ENCODE assay signal across 11 cellular contexts in genomic region chr18:78979058-78979680, GRCh38.
DNase-seq lines count a peak whose midpoint lies in the region; ATAC-seq and TF ChIP-seq lines count a peak whose summit lies in the region.
"Had no signal": no experiment of that assay in that cellular context is flagged by ENCODE, and none has a peak within 500 bp of the region (broad histone marks: within the 10 kb centered on the region; RNA-seq: fewer than 3 reads in every experiment).

No MANE protein-coding gene starts in this region.

- WGBS in iPS DF 6.9 (ENCODE audit: insufficient coverage, insufficient read length), result no CpG with 5 or more reads among the region's 89 CpGs

- H3K36me3 ChIP-seq in HAP-1 (replicated peaks) (no peaks in the 10 kb centered on the region; the same call in 1 of the 2 replicates), WERI-Rb-1 (peaks cover 15% of the 10 kb centered on the region), iPS DF 6.9 (ENCODE audit: control insufficient read depth, insufficient read depth, low read length) (no peaks in the 10 kb centered on the region)
- H3K36me3 ChIP-seq: MG63 had no signal

- DNase-seq in HAP-1 (ENCODE audit: low spot score in 2 of 2) (peak; percentile 45 to 79), WERI-Rb-1 (peak; percentile 87), iPS DF 6.9 (ENCODE audit: low read depth, low spot score) (no peak), putamen (ENCODE audit: low spot score) (peak; percentile 39), AML-193 (lab: John Stamatoyannopoulos, UW) (no peak)
- DNase-seq: activated naive CD8-positive, alpha-beta T cell treated with anti-CD3 and anti-CD28 coated beads for 36 hours; effector memory CD8-positive, alpha-beta T cell; MG63; SHP77 treated with DMSO at 0.1 percent for 48 hours had no signal

- H3K4me1 ChIP-seq in HAP-1 (peaks cover 10% of the 10 kb centered on the region), iPS DF 6.9 (ENCODE audit: control insufficient read depth, insufficient read depth, low read length) (peaks cover 6% of the 10 kb centered on the region)

- H3K27ac ChIP-seq in WERI-Rb-1, result peak overlapping the region; percentile 81
- no peak overlapping the region for H3K27ac ChIP-seq in iPS DF 6.9 (ENCODE audit: low read length)

- in situ Hi-C loops in HAP-1 (cut with MboI; ENCODE audit: low sequenced_read_pairs), result no loop called here

- H3K27me3 ChIP-seq in HAP-1 (ENCODE audit: low read depth), result no peaks in the 10 kb centered on the region
- H3K27me3 ChIP-seq in WERI-Rb-1 (ENCODE audit: insufficient read depth, low read depth, severe bottlenecking), result no peaks in the 10 kb centered on the region
- peaks cover 36% of the 10 kb centered on the region for H3K27me3 ChIP-seq in iPS DF 6.9 (ENCODE audit: control insufficient read depth, insufficient read depth, low read length)

- H3K9me3 ChIP-seq in HAP-1 (no peaks in the 10 kb centered on the region; the same call in 1 of the 2 replicates), WERI-Rb-1 (ENCODE audit: severe bottlenecking) (no peaks in the 10 kb centered on the region), iPS DF 6.9 (ENCODE audit: control insufficient read depth, insufficient read depth, low read length) (no peaks in the 10 kb centered on the region)
- H3K9me3 ChIP-seq: MG63 had no signal

- no peak for TF ChIP-seq CTCF in WERI-Rb-1 (IDR thresholded peaks at IDR 0.05; ENCODE audit: low read depth, low read length)

- peak overlapping the region; percentile 17 for H3K4me3 ChIP-seq in HAP-1
- H3K4me3 ChIP-seq in WERI-Rb-1 (ENCODE audit: low read depth, low read length), result peak overlapping the region; percentile 63
- peak overlapping the region; percentile 96 for H3K4me3 ChIP-seq in iPS DF 6.9 (ENCODE audit: low read length)
- H3K4me3 ChIP-seq: MG63 had no signal

- ATAC-seq in GM19351 (IDR thresholded peaks at IDR 0.05; ENCODE audit: unreplicated experiment), result no peak
- ATAC-seq in GM21825 (IDR thresholded peaks at IDR 0.05; ENCODE audit: unreplicated experiment), result no peak
- ATAC-seq: effector memory CD8-positive, alpha-beta T cell had no signal

Comparison
In these comparisons a context has a peak if more than half of its experiments do, and no peak if none do; other contexts are left out.
1. DNase-seq: peak in HAP-1 (2 of 2), WERI-Rb-1 (single experiment) and putamen (single experiment); none in iPS DF 6.9 (single experiment) and AML-193 (0 of 2).
2. H3K4me3 ChIP-seq: peak in every context shown above with its lines; median percentile 96 in iPS DF 6.9; 63 in WERI-Rb-1; 17 in HAP-1.